Comparison of ENCODE assay signal across 1 cellular context in the genomic region with DNA sequence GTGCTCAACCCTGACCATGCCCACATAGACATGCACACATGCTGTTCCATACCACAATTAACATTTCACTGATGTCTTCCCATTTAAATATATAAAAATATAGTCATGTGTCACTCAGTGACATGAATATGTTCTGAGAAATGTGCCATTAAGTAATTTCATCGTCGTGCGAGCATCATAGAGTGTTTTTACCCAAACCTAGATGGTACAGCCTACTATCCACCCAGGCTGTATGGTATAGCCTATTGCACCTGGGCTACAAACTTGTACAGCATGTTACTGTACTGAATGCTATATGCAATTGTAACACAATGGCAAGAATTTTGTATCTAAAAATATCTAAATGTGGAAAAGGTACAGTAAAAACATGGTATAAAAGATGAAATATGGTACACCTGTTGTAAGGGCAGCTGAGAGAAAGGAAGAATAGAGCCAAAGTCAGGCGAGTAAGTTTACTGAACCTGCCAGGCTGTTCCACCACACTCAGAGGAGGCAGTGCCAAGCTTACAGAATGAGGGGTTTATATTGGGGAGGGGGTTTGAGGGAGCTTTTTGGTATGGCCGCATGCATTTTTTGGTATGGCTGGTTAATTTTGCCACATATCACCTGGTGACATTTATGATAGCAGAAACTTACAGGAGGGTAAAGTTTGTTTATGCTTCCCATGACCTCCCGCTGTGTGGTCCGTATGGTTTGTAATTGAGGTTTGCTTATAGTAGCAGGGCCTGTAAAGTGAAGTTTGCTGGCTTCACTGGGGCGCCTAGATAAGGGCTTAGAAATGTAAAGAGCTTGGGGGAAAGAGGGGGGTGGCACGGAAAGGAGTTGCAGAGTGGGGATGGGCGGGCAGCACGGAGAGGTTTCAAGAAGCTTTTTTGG.
A peak's percentile ranks its signal among the peaks of the same experiment; 100 is the strongest.
TF ChIP-seq lines count a peak whose summit lies in the region.

No MANE protein-coding gene starts in this region.

TF ChIP-seq in K562, 482 proteins besides CTCF, POLR2A, EP300 and RAD21 (continued from another document and continues in another):
- TF ChIP-seq, protein P1, sequence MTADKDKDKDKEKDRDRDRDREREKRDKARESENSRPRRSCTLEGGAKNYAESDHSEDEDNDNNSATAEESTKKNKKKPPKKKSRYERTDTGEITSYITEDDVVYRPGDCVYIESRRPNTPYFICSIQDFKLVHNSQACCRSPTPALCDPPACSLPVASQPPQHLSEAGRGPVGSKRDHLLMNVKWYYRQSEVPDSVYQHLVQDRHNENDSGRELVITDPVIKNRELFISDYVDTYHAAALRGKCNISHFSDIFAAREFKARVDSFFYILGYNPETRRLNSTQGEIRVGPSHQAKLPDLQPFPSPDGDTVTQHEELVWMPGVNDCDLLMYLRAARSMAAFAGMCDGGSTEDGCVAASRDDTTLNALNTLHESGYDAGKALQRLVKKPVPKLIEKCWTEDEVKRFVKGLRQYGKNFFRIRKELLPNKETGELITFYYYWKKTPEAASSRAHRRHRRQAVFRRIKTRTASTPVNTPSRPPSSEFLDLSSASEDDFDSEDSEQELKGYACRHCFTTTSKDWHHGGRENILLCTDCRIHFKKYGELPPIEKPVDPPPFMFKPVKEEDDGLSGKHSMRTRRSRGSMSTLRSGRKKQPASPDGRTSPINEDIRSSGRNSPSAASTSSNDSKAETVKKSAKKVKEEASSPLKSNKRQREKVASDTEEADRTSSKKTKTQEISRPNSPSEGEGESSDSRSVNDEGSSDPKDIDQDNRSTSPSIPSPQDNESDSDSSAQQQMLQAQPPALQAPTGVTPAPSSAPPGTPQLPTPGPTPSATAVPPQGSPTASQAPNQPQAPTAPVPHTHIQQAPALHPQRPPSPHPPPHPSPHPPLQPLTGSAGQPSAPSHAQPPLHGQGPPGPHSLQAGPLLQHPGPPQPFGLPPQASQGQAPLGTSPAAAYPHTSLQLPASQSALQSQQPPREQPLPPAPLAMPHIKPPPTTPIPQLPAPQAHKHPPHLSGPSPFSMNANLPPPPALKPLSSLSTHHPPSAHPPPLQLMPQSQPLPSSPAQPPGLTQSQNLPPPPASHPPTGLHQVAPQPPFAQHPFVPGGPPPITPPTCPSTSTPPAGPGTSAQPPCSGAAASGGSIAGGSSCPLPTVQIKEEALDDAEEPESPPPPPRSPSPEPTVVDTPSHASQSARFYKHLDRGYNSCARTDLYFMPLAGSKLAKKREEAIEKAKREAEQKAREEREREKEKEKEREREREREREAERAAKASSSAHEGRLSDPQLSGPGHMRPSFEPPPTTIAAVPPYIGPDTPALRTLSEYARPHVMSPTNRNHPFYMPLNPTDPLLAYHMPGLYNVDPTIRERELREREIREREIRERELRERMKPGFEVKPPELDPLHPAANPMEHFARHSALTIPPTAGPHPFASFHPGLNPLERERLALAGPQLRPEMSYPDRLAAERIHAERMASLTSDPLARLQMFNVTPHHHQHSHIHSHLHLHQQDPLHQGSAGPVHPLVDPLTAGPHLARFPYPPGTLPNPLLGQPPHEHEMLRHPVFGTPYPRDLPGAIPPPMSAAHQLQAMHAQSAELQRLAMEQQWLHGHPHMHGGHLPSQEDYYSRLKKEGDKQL (CRISPR knock-in tag; IDR thresholded peaks at IDR 0.05; ENCODE audit: borderline replicate concordance) = no peak
- TF ChIP-seq ETV1 (tag; conservative IDR thresholded peaks at IDR 0.05; ENCODE audit: low read depth) (no peak), HDGF (IDR thresholded peaks at IDR 0.05) (no peak), ZNF224 (CRISPR knock-in tag; IDR thresholded peaks at IDR 0.05) (no peak), PHF20 (IDR thresholded peaks at IDR 0.05; ENCODE audit: partially characterized antibody) (peak; percentile 19), TCFL5 (CRISPR knock-in tag; conservative IDR thresholded peaks at IDR 0.05) (no peak), FOXA3 (CRISPR knock-in tag; conservative IDR thresholded peaks at IDR 0.05 in 1 of 2, IDR thresholded peaks at IDR 0.05 in 1 of 2) (no peak), TAF9B (IDR thresholded peaks at IDR 0.05; ENCODE audit: partially characterized antibody) (no peak), BACH1 (tag; IDR thresholded peaks at IDR 0.05) (no peak), BCOR (IDR thresholded peaks at IDR 0.05) (peak; percentile 43; the same call in 1 of the 2 replicates), GABPB1 (CRISPR knock-in tag; IDR thresholded peaks at IDR 0.05) (no peak), JUNB (CRISPR knock-in tag; conservative IDR thresholded peaks at IDR 0.05) (no peak), HDAC8 (tag; IDR thresholded peaks at IDR 0.05) (no peak), ASH1L (IDR thresholded peaks at IDR 0.05; ENCODE audit: borderline replicate concordance, low read depth, partially characterized antibody) (no peak), PURB (CRISPR knock-in tag; IDR thresholded peaks at IDR 0.05; ENCODE audit: low read depth) (no peak), ZSCAN32 (CRISPR knock-in tag; IDR thresholded peaks at IDR 0.05) (no peak), STAT5A (IDR thresholded peaks at IDR 0.05; ENCODE audit: borderline replicate concordance, low read length) (peak; percentile 55; the same call in 1 of the 2 replicates), ZNF830 (CRISPR knock-in tag; IDR thresholded peaks at IDR 0.05) (no peak), SIN3A (IDR thresholded peaks at IDR 0.05; ENCODE audit: borderline replicate concordance in 2 of 2, control insufficient read depth in 1 of 2, low read depth in 2 of 2, low read length in 2 of 2) (no peak), MYBL2 (IDR thresholded peaks at IDR 0.05; ENCODE audit: low read depth) (no peak), MYBL2 (CRISPR knock-in tag; IDR thresholded peaks at IDR 0.05; ENCODE audit: borderline replicate concordance) (no peak), MCM7 (IDR thresholded peaks at IDR 0.05) (no peak), SLC30A9 (CRISPR knock-in tag; IDR thresholded peaks at IDR 0.05) (no peak), TAL1 (IDR thresholded peaks at IDR 0.05) (peak; percentile 80), SP2 (IDR thresholded peaks at IDR 0.05; ENCODE audit: extremely low read depth, low read depth, low read length, poor library complexity, severe bottlenecking) (no peak), ZNF23 (CRISPR knock-in tag; IDR thresholded peaks at IDR 0.05) (no peak), CTBP1 (IDR thresholded peaks at IDR 0.05; ENCODE audit: borderline replicate concordance) (0 out of 2 replicates have a peak, but pooled peaks have one; percentile 26), YBX1 (IDR thresholded peaks at IDR 0.05) (no peak), POLR2AphosphoS5 (IDR thresholded peaks at IDR 0.05; ENCODE audit: control insufficient read depth, insufficient read depth, low read depth, low read length) (peak; percentile 78; the same call in 1 of the 2 replicates), CBX8 (IDR thresholded peaks at IDR 0.05; ENCODE audit: borderline replicate concordance, extremely low read depth, low read depth, low read length, poor library complexity, severe bottlenecking) (no peak), HSF4 (CRISPR knock-in tag; IDR thresholded peaks at IDR 0.05; ENCODE audit: borderline replicate concordance) (no peak), TAF15 (IDR thresholded peaks at IDR 0.05; ENCODE audit: low read depth, low read length) (no peak), BCL6 (CRISPR knock-in tag; IDR thresholded peaks at IDR 0.05) (no peak), ADNP (tag; IDR thresholded peaks at IDR 0.05) (no peak), ZNF707 (CRISPR knock-in tag; conservative IDR thresholded peaks at IDR 0.05) (no peak), ZKSCAN1 (IDR thresholded peaks at IDR 0.05; ENCODE audit: low read depth, low read length) (0 out of 2 replicates have a peak, but pooled peaks have one; percentile 43), CEBPB (tag; IDR thresholded peaks at IDR 0.05) (no peak)
- TF ChIP-seq, protein P2, sequence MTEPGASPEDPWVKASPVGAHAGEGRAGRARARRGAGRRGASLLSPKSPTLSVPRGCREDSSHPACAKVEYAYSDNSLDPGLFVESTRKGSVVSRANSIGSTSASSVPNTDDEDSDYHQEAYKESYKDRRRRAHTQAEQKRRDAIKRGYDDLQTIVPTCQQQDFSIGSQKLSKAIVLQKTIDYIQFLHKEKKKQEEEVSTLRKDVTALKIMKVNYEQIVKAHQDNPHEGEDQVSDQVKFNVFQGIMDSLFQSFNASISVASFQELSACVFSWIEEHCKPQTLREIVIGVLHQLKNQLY (CRISPR knock-in tag; conservative IDR thresholded peaks at IDR 0.05) = no peak
- TF ChIP-seq, protein P3, sequence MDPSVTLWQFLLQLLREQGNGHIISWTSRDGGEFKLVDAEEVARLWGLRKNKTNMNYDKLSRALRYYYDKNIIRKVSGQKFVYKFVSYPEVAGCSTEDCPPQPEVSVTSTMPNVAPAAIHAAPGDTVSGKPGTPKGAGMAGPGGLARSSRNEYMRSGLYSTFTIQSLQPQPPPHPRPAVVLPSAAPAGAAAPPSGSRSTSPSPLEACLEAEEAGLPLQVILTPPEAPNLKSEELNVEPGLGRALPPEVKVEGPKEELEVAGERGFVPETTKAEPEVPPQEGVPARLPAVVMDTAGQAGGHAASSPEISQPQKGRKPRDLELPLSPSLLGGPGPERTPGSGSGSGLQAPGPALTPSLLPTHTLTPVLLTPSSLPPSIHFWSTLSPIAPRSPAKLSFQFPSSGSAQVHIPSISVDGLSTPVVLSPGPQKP (CRISPR knock-in tag; IDR thresholded peaks at IDR 0.05) = no peak
- TF ChIP-seq, protein P4, sequence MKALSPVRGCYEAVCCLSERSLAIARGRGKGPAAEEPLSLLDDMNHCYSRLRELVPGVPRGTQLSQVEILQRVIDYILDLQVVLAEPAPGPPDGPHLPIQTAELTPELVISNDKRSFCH (CRISPR knock-in tag; IDR thresholded peaks at IDR 0.05) = no peak
- TF ChIP-seq, protein P4 (tag; IDR thresholded peaks at IDR 0.05) = no peak
- TF ChIP-seq, protein P5, sequence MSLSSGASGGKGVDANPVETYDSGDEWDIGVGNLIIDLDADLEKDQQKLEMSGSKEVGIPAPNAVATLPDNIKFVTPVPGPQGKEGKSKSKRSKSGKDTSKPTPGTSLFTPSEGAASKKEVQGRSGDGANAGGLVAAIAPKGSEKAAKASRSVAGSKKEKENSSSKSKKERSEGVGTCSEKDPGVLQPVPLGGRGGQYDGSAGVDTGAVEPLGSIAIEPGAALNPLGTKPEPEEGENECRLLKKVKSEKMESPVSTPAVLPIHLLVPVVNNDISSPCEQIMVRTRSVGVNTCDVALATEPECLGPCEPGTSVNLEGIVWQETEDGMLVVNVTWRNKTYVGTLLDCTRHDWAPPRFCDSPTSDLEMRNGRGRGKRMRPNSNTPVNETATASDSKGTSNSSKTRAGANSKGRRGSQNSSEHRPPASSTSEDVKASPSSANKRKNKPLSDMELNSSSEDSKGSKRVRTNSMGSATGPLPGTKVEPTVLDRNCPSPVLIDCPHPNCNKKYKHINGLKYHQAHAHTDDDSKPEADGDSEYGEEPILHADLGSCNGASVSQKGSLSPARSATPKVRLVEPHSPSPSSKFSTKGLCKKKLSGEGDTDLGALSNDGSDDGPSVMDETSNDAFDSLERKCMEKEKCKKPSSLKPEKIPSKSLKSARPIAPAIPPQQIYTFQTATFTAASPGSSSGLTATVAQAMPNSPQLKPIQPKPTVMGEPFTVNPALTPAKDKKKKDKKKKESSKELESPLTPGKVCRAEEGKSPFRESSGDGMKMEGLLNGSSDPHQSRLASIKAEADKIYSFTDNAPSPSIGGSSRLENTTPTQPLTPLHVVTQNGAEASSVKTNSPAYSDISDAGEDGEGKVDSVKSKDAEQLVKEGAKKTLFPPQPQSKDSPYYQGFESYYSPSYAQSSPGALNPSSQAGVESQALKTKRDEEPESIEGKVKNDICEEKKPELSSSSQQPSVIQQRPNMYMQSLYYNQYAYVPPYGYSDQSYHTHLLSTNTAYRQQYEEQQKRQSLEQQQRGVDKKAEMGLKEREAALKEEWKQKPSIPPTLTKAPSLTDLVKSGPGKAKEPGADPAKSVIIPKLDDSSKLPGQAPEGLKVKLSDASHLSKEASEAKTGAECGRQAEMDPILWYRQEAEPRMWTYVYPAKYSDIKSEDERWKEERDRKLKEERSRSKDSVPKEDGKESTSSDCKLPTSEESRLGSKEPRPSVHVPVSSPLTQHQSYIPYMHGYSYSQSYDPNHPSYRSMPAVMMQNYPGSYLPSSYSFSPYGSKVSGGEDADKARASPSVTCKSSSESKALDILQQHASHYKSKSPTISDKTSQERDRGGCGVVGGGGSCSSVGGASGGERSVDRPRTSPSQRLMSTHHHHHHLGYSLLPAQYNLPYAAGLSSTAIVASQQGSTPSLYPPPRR (CRISPR knock-in tag; IDR thresholded peaks at IDR 0.05; ENCODE audit: borderline replicate concordance) = no peak
- TF ChIP-seq, protein P6, sequence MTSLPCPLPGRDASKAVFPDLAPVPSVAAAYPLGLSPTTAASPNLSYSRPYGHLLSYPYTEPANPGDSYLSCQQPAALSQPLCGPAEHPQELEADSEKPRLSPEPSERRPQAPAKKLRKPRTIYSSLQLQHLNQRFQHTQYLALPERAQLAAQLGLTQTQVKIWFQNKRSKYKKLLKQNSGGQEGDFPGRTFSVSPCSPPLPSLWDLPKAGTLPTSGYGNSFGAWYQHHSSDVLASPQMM (CRISPR knock-in tag; IDR thresholded peaks at IDR 0.05) = no peak
- TF ChIP-seq, protein P7, sequence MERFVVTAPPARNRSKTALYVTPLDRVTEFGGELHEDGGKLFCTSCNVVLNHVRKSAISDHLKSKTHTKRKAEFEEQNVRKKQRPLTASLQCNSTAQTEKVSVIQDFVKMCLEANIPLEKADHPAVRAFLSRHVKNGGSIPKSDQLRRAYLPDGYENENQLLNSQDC (CRISPR knock-in tag; IDR thresholded peaks at IDR 0.05) = no peak
- TF ChIP-seq, protein P8, sequence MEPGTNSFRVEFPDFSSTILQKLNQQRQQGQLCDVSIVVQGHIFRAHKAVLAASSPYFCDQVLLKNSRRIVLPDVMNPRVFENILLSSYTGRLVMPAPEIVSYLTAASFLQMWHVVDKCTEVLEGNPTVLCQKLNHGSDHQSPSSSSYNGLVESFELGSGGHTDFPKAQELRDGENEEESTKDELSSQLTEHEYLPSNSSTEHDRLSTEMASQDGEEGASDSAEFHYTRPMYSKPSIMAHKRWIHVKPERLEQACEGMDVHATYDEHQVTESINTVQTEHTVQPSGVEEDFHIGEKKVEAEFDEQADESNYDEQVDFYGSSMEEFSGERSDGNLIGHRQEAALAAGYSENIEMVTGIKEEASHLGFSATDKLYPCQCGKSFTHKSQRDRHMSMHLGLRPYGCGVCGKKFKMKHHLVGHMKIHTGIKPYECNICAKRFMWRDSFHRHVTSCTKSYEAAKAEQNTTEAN (CRISPR knock-in tag; IDR thresholded peaks at IDR 0.05) = no peak
- TF ChIP-seq, protein P9, sequence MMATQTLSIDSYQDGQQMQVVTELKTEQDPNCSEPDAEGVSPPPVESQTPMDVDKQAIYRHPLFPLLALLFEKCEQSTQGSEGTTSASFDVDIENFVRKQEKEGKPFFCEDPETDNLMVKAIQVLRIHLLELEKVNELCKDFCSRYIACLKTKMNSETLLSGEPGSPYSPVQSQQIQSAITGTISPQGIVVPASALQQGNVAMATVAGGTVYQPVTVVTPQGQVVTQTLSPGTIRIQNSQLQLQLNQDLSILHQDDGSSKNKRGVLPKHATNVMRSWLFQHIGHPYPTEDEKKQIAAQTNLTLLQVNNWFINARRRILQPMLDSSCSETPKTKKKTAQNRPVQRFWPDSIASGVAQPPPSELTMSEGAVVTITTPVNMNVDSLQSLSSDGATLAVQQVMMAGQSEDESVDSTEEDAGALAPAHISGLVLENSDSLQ (IDR thresholded peaks at IDR 0.05) = no peak
